ENCODE assay signal across 1 cellular context in genomic region chrX:104922206-104922621, GRCh38.
TF ChIP-seq lines count a peak whose summit lies in the region.

No MANE protein-coding gene starts in this region.

TF ChIP-seq in GM12878, 131 proteins besides CTCF, POLR2A, EP300 and RAD21 (continued from another document and continues in another):
- TF ChIP-seq NKRF (conservative IDR thresholded peaks at IDR 0.05) = no peak
- TF ChIP-seq, protein P1, sequence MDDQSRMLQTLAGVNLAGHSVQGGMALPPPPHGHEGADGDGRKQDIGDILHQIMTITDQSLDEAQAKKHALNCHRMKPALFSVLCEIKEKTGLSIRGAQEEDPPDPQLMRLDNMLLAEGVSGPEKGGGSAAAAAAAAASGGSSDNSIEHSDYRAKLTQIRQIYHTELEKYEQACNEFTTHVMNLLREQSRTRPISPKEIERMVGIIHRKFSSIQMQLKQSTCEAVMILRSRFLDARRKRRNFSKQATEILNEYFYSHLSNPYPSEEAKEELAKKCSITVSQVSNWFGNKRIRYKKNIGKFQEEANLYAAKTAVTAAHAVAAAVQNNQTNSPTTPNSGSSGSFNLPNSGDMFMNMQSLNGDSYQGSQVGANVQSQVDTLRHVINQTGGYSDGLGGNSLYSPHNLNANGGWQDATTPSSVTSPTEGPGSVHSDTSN (IDR thresholded peaks at IDR 0.05; ENCODE audit: insufficient replicate concordance, low read depth, low read length) = no peak
- TF ChIP-seq NR2C2 (IDR thresholded peaks at IDR 0.05; ENCODE audit: borderline replicate concordance, control insufficient read depth, insufficient read length, low read depth) = no peak
- TF ChIP-seq ZBTB4 (CRISPR knock-in tag; IDR thresholded peaks at IDR 0.05) = no peak
- no peak for TF ChIP-seq NR2F1 (conservative IDR thresholded peaks at IDR 0.05)
- no peak for TF ChIP-seq SIX5 (IDR thresholded peaks at IDR 0.05; ENCODE audit: low read depth, low read length, severe bottlenecking)
- no peak for TF ChIP-seq HDGF (IDR thresholded peaks at IDR 0.05)
- TF ChIP-seq NFXL1 (IDR thresholded peaks at IDR 0.05; ENCODE audit: borderline replicate concordance) = no peak
- TF ChIP-seq WRNIP1 (IDR thresholded peaks at IDR 0.05; ENCODE audit: borderline replicate concordance, low read depth, low read length) = 0 out of 2 replicates have a peak, but pooled peaks have one; percentile 58
- TF ChIP-seq HDAC6 (IDR thresholded peaks at IDR 0.05; ENCODE audit: unreplicated experiment) = no peak
- TF ChIP-seq YY1 (IDR thresholded peaks at IDR 0.05; ENCODE audit: low read depth, low read length) = peak; percentile 62; the same call in 1 of the 2 replicates
- TF ChIP-seq ZNF24 (IDR thresholded peaks at IDR 0.05) = 0 out of 2 replicates have a peak, but pooled peaks have one; percentile 52
- no peak for TF ChIP-seq ZNF217 (IDR thresholded peaks at IDR 0.05)
- no peak for TF ChIP-seq ZNF592 (IDR thresholded peaks at IDR 0.05)
- TF ChIP-seq NR2C1 (IDR thresholded peaks at IDR 0.05) = no peak
- TF ChIP-seq, protein P2, sequence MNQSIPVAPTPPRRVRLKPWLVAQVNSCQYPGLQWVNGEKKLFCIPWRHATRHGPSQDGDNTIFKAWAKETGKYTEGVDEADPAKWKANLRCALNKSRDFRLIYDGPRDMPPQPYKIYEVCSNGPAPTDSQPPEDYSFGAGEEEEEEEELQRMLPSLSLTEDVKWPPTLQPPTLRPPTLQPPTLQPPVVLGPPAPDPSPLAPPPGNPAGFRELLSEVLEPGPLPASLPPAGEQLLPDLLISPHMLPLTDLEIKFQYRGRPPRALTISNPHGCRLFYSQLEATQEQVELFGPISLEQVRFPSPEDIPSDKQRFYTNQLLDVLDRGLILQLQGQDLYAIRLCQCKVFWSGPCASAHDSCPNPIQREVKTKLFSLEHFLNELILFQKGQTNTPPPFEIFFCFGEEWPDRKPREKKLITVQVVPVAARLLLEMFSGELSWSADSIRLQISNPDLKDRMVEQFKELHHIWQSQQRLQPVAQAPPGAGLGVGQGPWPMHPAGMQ (IDR thresholded peaks at IDR 0.05; ENCODE audit: borderline replicate concordance) = no peak
- no peak for TF ChIP-seq ZZZ3 (IDR thresholded peaks at IDR 0.05; ENCODE audit: control insufficient read depth, insufficient read length, low read depth)
- no peak for TF ChIP-seq PAX5 (IDR thresholded peaks at IDR 0.05; ENCODE audit: borderline replicate concordance, low read depth, low read length)
- peak; percentile 55; the same call in 1 of the 3 replicates for TF ChIP-seq POU2F2 (IDR thresholded peaks at IDR 0.05; ENCODE audit: borderline replicate concordance, low read depth, low read length)
- TF ChIP-seq IRF4 (IDR thresholded peaks at IDR 0.05; ENCODE audit: low read depth, low read length) = peak; percentile 61
- no peak for TF ChIP-seq HDAC2 (IDR thresholded peaks at IDR 0.05)
- TF ChIP-seq ZBED1 (IDR thresholded peaks at IDR 0.05; ENCODE audit: borderline replicate concordance) = no peak
- TF ChIP-seq DPF2 (IDR thresholded peaks at IDR 0.05) = no peak
- TF ChIP-seq MXI1 (IDR thresholded peaks at IDR 0.05; ENCODE audit: low read depth, low read length) = no peak
- TF ChIP-seq SMARCA5 (IDR thresholded peaks at IDR 0.05) = peak; percentile 81
- no peak for TF ChIP-seq IRF3 (IDR thresholded peaks at IDR 0.05)
- no peak for TF ChIP-seq RCOR1 (conservative IDR thresholded peaks at IDR 0.05; ENCODE audit: low read depth, low read length)
- TF ChIP-seq, protein P3, sequence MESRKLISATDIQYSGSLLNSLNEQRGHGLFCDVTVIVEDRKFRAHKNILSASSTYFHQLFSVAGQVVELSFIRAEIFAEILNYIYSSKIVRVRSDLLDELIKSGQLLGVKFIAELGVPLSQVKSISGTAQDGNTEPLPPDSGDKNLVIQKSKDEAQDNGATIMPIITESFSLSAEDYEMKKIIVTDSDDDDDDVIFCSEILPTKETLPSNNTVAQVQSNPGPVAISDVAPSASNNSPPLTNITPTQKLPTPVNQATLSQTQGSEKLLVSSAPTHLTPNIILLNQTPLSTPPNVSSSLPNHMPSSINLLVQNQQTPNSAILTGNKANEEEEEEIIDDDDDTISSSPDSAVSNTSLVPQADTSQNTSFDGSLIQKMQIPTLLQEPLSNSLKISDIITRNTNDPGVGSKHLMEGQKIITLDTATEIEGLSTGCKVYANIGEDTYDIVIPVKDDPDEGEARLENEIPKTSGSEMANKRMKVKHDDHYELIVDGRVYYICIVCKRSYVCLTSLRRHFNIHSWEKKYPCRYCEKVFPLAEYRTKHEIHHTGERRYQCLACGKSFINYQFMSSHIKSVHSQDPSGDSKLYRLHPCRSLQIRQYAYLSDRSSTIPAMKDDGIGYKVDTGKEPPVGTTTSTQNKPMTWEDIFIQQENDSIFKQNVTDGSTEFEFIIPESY (IDR thresholded peaks at IDR 0.05) = no peak
- no peak for TF ChIP-seq HSF1 (IDR thresholded peaks at IDR 0.05; ENCODE audit: low read depth, low read length)
- TF ChIP-seq, protein P4, sequence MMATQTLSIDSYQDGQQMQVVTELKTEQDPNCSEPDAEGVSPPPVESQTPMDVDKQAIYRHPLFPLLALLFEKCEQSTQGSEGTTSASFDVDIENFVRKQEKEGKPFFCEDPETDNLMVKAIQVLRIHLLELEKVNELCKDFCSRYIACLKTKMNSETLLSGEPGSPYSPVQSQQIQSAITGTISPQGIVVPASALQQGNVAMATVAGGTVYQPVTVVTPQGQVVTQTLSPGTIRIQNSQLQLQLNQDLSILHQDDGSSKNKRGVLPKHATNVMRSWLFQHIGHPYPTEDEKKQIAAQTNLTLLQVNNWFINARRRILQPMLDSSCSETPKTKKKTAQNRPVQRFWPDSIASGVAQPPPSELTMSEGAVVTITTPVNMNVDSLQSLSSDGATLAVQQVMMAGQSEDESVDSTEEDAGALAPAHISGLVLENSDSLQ (IDR thresholded peaks at IDR 0.05) = no peak
- no peak for TF ChIP-seq TCF12 (IDR thresholded peaks at IDR 0.05; ENCODE audit: low read depth, low read length)
- TF ChIP-seq ZNF622 (IDR thresholded peaks at IDR 0.05) = no peak
- TF ChIP-seq RUNX3 (IDR thresholded peaks at IDR 0.05; ENCODE audit: low read length) = no peak
- TF ChIP-seq HCFC1 (IDR thresholded peaks at IDR 0.05; ENCODE audit: low read length) = no peak
- TF ChIP-seq SP1 (IDR thresholded peaks at IDR 0.05; ENCODE audit: low read depth, low read length) = no peak
- TF ChIP-seq SMAD5 (IDR thresholded peaks at IDR 0.05; ENCODE audit: low read depth) = no peak
- TF ChIP-seq PRDM15 (CRISPR knock-in tag; IDR thresholded peaks at IDR 0.05) = no peak
- no peak for TF ChIP-seq ESRRA (IDR thresholded peaks at IDR 0.05; ENCODE audit: low read length)
- TF ChIP-seq TCF3 (IDR thresholded peaks at IDR 0.05; ENCODE audit: borderline replicate concordance, insufficient read depth, low read depth, low read length) = no peak
- TF ChIP-seq CREM (IDR thresholded peaks at IDR 0.05; ENCODE audit: low read depth) = peak; percentile 32; the same call in 1 of the 2 replicates
